In genomic region chr1:34611571-34611970, GRCh38 we compare ENCODE assay signal across 27 cellular contexts.
DNase-seq lines count a peak whose midpoint lies in the region; ATAC-seq lines count a peak whose summit lies in the region.
"Had no signal": no experiment of that assay in that cellular context is flagged by ENCODE, and none has a peak within 500 bp of the region (broad histone marks: within the 10 kb centered on the region; RNA-seq: fewer than 3 reads in every experiment).

No MANE protein-coding gene starts in this region.

- H3K36me3 ChIP-seq in trophoblast cell (ENCODE audit: control insufficient read depth in 1 of 2, insufficient read depth in 2 of 2, low read length in 2 of 2): no peaks in the 10 kb centered on the region
- H3K36me3 ChIP-seq: BE2C; BLaER1; BLaER1 treated with 17β-estradiol and CSF1 and Interleukin-3, amounts not matched to agents 10 nM and 100 nM had no signal

- no peak overlapping the region for H2AFZ ChIP-seq in trophoblast cell (ENCODE audit: insufficient read depth, low read length, poor library complexity)

- no peaks in the 10 kb centered on the region for H3K9me3 ChIP-seq in trophoblast cell (ENCODE audit: insufficient read depth, low read depth, low read length)
- H3K9me3 ChIP-seq: A549; BE2C; BLaER1; BLaER1 treated with 17β-estradiol and CSF1 and Interleukin-3, amounts not matched to agents 10 nM and 100 nM; Caco-2 had no signal

- no CpG with 5 or more reads among the region's 5 CpGs for WGBS in trophoblast cell (ENCODE audit: extremely low coverage, insufficient coverage, insufficient read length)

- H4K12ac ChIP-seq in trophoblast cell (ENCODE audit: low read depth, low read length): no peak overlapping the region

- H3K18ac ChIP-seq in trophoblast cell (ENCODE audit: low read length): no peak overlapping the region

- H3K9ac ChIP-seq in trophoblast cell (ENCODE audit: low read length): no peak overlapping the region
- H3K9ac ChIP-seq: BLaER1; BLaER1 treated with 17β-estradiol and CSF1 and Interleukin-3, amounts not matched to agents 10 nM and 100 nM had no signal

- H3K4me3 ChIP-seq in trophoblast cell (ENCODE audit: low read depth, low read length): no peak overlapping the region
- H3K4me3 ChIP-seq: A549; BLaER1; BLaER1 treated with 17β-estradiol and CSF1 and Interleukin-3, amounts not matched to agents 10 nM and 100 nM had no signal

- no peak overlapping the region for H3K23ac ChIP-seq in trophoblast cell (ENCODE audit: low read length)

- no peaks in the 10 kb centered on the region for H3K4me1 ChIP-seq in trophoblast cell (ENCODE audit: control insufficient read depth in 1 of 2, insufficient read depth in 2 of 2, low read length in 2 of 2)
- H3K4me1 ChIP-seq: A549; BE2C; BLaER1; BLaER1 treated with 17β-estradiol and CSF1 and Interleukin-3, amounts not matched to agents 10 nM and 100 nM; Caco-2 had no signal

- no peaks in the 10 kb centered on the region for H3K27me3 ChIP-seq in trophoblast cell (ENCODE audit: insufficient read depth, low read length)
- H3K27me3 ChIP-seq: BE2C; BLaER1; BLaER1 treated with 17β-estradiol and CSF1 and Interleukin-3, amounts not matched to agents 10 nM and 100 nM had no signal

- no peak overlapping the region for H2BK5ac ChIP-seq in trophoblast cell (ENCODE audit: low read depth, low read length, poor library complexity)

- no peak overlapping the region for H2BK120ac ChIP-seq in trophoblast cell (ENCODE audit: insufficient read depth, low read length, poor library complexity)

- H3K27ac ChIP-seq in trophoblast cell (ENCODE audit: low read depth, low read length): no peak overlapping the region
- H3K27ac ChIP-seq: 22Rv1; A549; BLaER1; BLaER1 treated with 17β-estradiol and CSF1 and Interleukin-3, amounts not matched to agents 10 nM and 100 nM; C4-2B had no signal

- no peak overlapping the region for H3K4ac ChIP-seq in trophoblast cell (ENCODE audit: low read depth, low read length)

- H3K14ac ChIP-seq in trophoblast cell (ENCODE audit: low read length): no peak overlapping the region

- no peak overlapping the region for H4K91ac ChIP-seq in trophoblast cell (ENCODE audit: low read depth, low read length)

- peak; percentile 62 to 84 for DNase-seq in trophoblast cell
- DNase-seq: 8988T; ACHN; AML-193; BE2C; C1 segment of cervical spinal cord; Caco-2; Calu3; CD4-positive, alpha-beta memory T cell; CD4-positive, alpha-beta T cell; CD4-positive, CD25-positive, alpha-beta regulatory T cell; CD8-positive, alpha-beta memory T cell; CD8-positive, alpha-beta T cell; COR-L47; DMS 273 treated with DMSO at 0.1 percent for 48 hours; DMS153; DMS53; DMS79; DMS79 treated with DMSO at 0.1 percent for 48 hours; DND-41; EL had no signal

- no peak overlapping the region for H4K8ac ChIP-seq in trophoblast cell (ENCODE audit: low read depth, low read length)

- no peak overlapping the region for H3K4me2 ChIP-seq in trophoblast cell (ENCODE audit: low read length)
- H3K4me2 ChIP-seq: A549; BLaER1; BLaER1 treated with 17β-estradiol and CSF1 and Interleukin-3, amounts not matched to agents 10 nM and 100 nM had no signal

- H3K79me1 ChIP-seq in trophoblast cell (ENCODE audit: low read length): no peaks in the 10 kb centered on the region

- H3K79me2 ChIP-seq in trophoblast cell (ENCODE audit: control insufficient read depth, insufficient read depth, low read length, poor library complexity): no peaks in the 10 kb centered on the region

- no peak overlapping the region for H2BK12ac ChIP-seq in trophoblast cell (ENCODE audit: low read length)

- H2AK5ac ChIP-seq in trophoblast cell (ENCODE audit: low read length): no peak overlapping the region

- no peak for ATAC-seq in GM18867 (IDR thresholded peaks at IDR 0.05; ENCODE audit: unreplicated experiment)
- ATAC-seq: A549; CD8-positive, alpha-beta T cell had no signal
